ENCODE assay signal across 8 cellular contexts in the genomic region with DNA sequence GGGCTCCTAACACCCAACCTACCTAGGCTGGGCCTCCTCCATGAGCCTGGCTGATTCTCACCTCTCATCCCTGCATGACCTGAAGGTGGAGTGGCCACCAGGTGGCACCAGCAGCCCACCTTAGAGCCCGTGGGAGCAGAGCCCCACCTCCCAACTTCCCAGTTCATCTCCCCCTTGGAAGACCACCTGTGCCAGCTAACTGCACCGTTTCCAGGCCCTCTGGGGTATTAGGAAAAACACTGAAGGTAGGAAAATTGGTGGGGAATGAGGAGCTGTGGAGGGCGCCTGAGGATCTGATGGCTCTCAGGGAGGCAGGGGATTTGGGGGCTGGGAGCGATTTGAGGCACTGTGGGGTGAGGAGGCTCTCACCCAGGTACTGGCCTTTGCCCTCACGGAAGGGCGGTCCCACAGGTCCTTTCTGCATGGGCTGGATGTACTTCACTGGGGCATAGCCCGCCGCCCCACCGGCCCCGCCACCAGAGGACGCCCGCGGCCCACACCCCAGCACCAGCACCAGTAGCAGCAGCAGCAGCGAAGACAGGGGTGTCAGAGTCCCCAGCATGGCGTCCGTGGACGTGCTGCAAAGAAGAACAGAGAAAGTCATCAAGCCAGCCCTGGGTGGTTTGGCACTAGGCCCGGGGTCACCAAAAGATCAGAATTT. TPM values are rescaled to one million over a fixed set of nuclear protein-coding genes. Genes with fewer than 3 reads are reported as not detected.
DNase-seq lines count a peak whose midpoint lies in the region; ATAC-seq, FAIRE-seq and TF ChIP-seq lines count a peak whose summit lies in the region.

No MANE protein-coding gene starts in this region.

- H3K9me3 ChIP-seq in A549: no peaks in the 10 kb centered on the region

- TF ChIP-seq CTCF in A549 (IDR thresholded peaks at IDR 0.05): peak; percentile 86

- no peak for TF ChIP-seq POLR2A in A549 (IDR thresholded peaks at IDR 0.05; ENCODE audit: low read length)

- CTCF ChIA-PET in A549 (lab: Yijun Ruan, JAX): interaction anchor here (0.6 to 13.6 kb wide), 33 partner anchors 11 to 1874 kb away, joined by 3 to 147 read pairs (median 4); partner anchors contain the start of gene TRAPPC3

- 4% methylated on average over 9 of the region's 18 CpGs for WGBS in A549 (ENCODE audit: missing lambda C conversion rate)

- FAIRE-seq in A549 (lab: Jason Lieb, UNC) (no peak), GM18507 (lab: Jason Lieb, UNC) (peak; percentile 96)

- peak overlapping the region; percentile 74 for H3K4me2 ChIP-seq in A549

- ATAC-seq in A549 (peak; percentile 84 to 92), HG02973 (IDR thresholded peaks at IDR 0.05; ENCODE audit: unreplicated experiment) (no peak)

- POLR2A ChIA-PET in A549 (lab: Yijun Ruan, JAX): interaction anchor here (1.3 kb wide), 1 partner anchor 49 kb away, joined by 4 read pairs; the partner anchor contains the start of gene TRAPPC3

- H3K4me3 ChIP-seq in A549: no peak overlapping the region

- DNase-seq in A549 (ENCODE audit: low read depth in 1 of 2, low spot score in 1 of 2) (peak; percentile 65 to 69), GM18507 (ENCODE audit: extremely low spot score, insufficient read length, low read depth) (peak; percentile 75), NCI-H2171 (lab: John Stamatoyannopoulos, UW) (peak; percentile 74), kidney glomerular epithelial cell (lab: John Stamatoyannopoulos, UW) (peak; percentile 50)
- DNase-seq in activated CD4-positive, CD25-positive, alpha-beta regulatory T cell treated with anti-CD3 and anti-CD28 coated beads, Interleukin-2, amount 50 U/mL, for 72 hours: peak; percentile 78
- peak; percentile 61 for DNase-seq in central memory CD4-positive, alpha-beta T cell
- peak; percentile 62 for DNase-seq in stimulated activated CD4-positive, alpha-beta T cell treated with anti-CD3 and anti-CD28 coated beads, Interleukin-2, amount 100 ng/mL, for 4 hours (ENCODE audit: low read depth)

- TF ChIP-seq RAD21 in A549 (conservative IDR thresholded peaks at IDR 0.05 in 1 of 2, IDR thresholded peaks at IDR 0.05 in 1 of 2): peak; percentile 88 to 92

- TF ChIP-seq EP300 in A549 (IDR thresholded peaks at IDR 0.05): no peak

- no peaks in the 10 kb centered on the region for H3K4me1 ChIP-seq in A549

- peak overlapping the region; percentile 51 to 80; a peak in 4 of 6 replicates for H3K27ac ChIP-seq in A549

TF ChIP-seq in A549, 52 proteins besides CTCF, POLR2A, EP300 and RAD21:
- TF ChIP-seq SMC3 (IDR thresholded peaks at IDR 0.05): peak; percentile 79
- no peak for TF ChIP-seq ESRRA (IDR thresholded peaks at IDR 0.05; ENCODE audit: borderline replicate concordance, low read length)
TF ChIP-seq in A549: peak in this region for 1.

RNA-seq across cellular contexts. Expression of gene ADPRS, which starts 11.1 kb away (rescaled TPM):
- polyA plus RNA-seq in A549 (2011; rRNA removed) (14.3 and 14.6 TPM in 2 replicates), A549 (2017; fragmentation: RNase III; extraction: RNeasy Plus Mini Kit Qiagen cat#74134 plus additional on column Dnase treatment) (15.2 to 16.7 TPM (median 16.5 TPM) in 3 replicates)
- 24.2 and 29.9 TPM in 2 replicates for polyA plus RNA-seq in A549 (2012; cell fraction: cytosol; rRNA removed)
- 26.7 and 27.8 TPM in 2 replicates for polyA plus RNA-seq in A549 (2012; cell fraction: nucleus; rRNA removed)
- polyA minus RNA-seq in A549 (2011; rRNA and poly(A)+ RNA removed): 9.5 and 10.3 TPM in 2 replicates

RNA-seq across cellular contexts. Expression of gene TEKT2, which starts 15.9 kb away (rescaled TPM):
- polyA plus RNA-seq in A549 (2011; rRNA removed) (0.08 TPM in 1 of 2 replicates, not detected in the other), A549 (2017; fragmentation: RNase III; extraction: RNeasy Plus Mini Kit Qiagen cat#74134 plus additional on column Dnase treatment) (0.05 to 0.12 TPM in 2 of 3 replicates, not detected in the other)
- polyA plus RNA-seq in A549 (2012; cell fraction: cytosol; rRNA removed): 0.04 TPM in 1 of 2 replicates, not detected in the other
- polyA plus RNA-seq in A549 (2012; cell fraction: nucleus; rRNA removed): 0.06 and 0.29 TPM in 2 replicates
- not detected in 2 replicates for polyA minus RNA-seq in A549 (2011; rRNA and poly(A)+ RNA removed)

RNA-seq across cellular contexts. Expression of gene COL8A2, which starts 25.2 kb away (rescaled TPM):
- polyA plus RNA-seq in A549 (2011; rRNA removed) (0.05 and 0.12 TPM in 2 replicates), A549 (2017; fragmentation: RNase III; extraction: RNeasy Plus Mini Kit Qiagen cat#74134 plus additional on column Dnase treatment) (0.07 to 0.16 TPM (median 0.12 TPM) in 3 replicates)
- 0.05 and 0.09 TPM in 2 replicates for polyA plus RNA-seq in A549 (2012; cell fraction: cytosol; rRNA removed)
- 0.11 and 0.13 TPM in 2 replicates for polyA plus RNA-seq in A549 (2012; cell fraction: nucleus; rRNA removed)
- 0.08 and 0.10 TPM in 2 replicates for polyA minus RNA-seq in A549 (2011; rRNA and poly(A)+ RNA removed)

RNA-seq across cellular contexts. Expression of gene TRAPPC3, which starts 49.5 kb away (rescaled TPM):
- 62.2 and 67.0 TPM in 2 replicates for polyA plus RNA-seq in A549 (2011; rRNA removed)
- 69.5 and 75.1 TPM in 2 replicates for polyA plus RNA-seq in A549 (2012; cell fraction: cytosol; rRNA removed)
- polyA plus RNA-seq in A549 (2012; cell fraction: nucleus; rRNA removed): 27.5 and 54.4 TPM in 2 replicates
- 103 to 109 TPM (median 105 TPM) in 3 replicates for polyA plus RNA-seq in A549 (2017; fragmentation: RNase III; extraction: RNeasy Plus Mini Kit Qiagen cat#74134 plus additional on column Dnase treatment)
- 16.7 and 17.4 TPM in 2 replicates for polyA minus RNA-seq in A549 (2011; rRNA and poly(A)+ RNA removed)

RNA-seq across cellular contexts. Expression of gene MAP7D1, which starts 56.1 kb away (rescaled TPM):
- polyA plus RNA-seq in A549 (2011; rRNA removed) (15.4 and 16.4 TPM in 2 replicates), A549 (2017; fragmentation: RNase III; extraction: RNeasy Plus Mini Kit Qiagen cat#74134 plus additional on column Dnase treatment) (74.9 to 79.0 TPM (median 75.0 TPM) in 3 replicates)
- 65.2 and 90.0 TPM in 2 replicates for polyA plus RNA-seq in A549 (2012; cell fraction: cytosol; rRNA removed)
- polyA plus RNA-seq in A549 (2012; cell fraction: nucleus; rRNA removed): 113 and 167 TPM in 2 replicates
- 15.5 and 28.3 TPM in 2 replicates for polyA minus RNA-seq in A549 (2011; rRNA and poly(A)+ RNA removed)
